ENCODE assay signal across 23 cellular contexts in genomic region chr17:46036491-46036890, GRCh38. TPM values are rescaled to one million over a fixed set of nuclear protein-coding genes. Genes with fewer than 3 reads are reported as not detected.
DNase-seq lines count a peak whose midpoint lies in the region; ATAC-seq and TF ChIP-seq lines count a peak whose summit lies in the region.
"Had no signal": no experiment of that assay in that cellular context is flagged by ENCODE, and none has a peak within 500 bp of the region (broad histone marks: within the 10 kb centered on the region; RNA-seq: fewer than 3 reads in every experiment).

No MANE protein-coding gene starts in this region.

- H3K4me1 ChIP-seq in KMS-11 (ENCODE audit: low read depth, poor library complexity, severe bottlenecking) (peaks cover 58% of the 10 kb centered on the region), prostate gland (replicated peaks) (peaks cover 3% of the 10 kb centered on the region)

- DNase-seq in activated naive CD4-positive, alpha-beta T cell treated with anti-CD3 and anti-CD28 coated beads, Interleukin-2, amount 10 ng/mL, durations not matched to agents 7 days and 5 days, result no peak
- no peak for DNase-seq in activated naive CD4-positive, alpha-beta T cell (lab: John Stamatoyannopoulos, UW)
- DNase-seq in endothelial cell (ENCODE audit: low spot score) (no peak), prostate gland (ENCODE audit: low spot score) (no peak)
- DNase-seq in activated CD4-positive, alpha-beta T cell treated with anti-CD3 and anti-CD28 coated beads, Interleukin-2, amount 50 U/mL, for 48 hours, result no peak
- DNase-seq: AML-193; EL; H7; Karpas-422; NCI-H1417 treated with DMSO at 0.1 percent for 48 hours; NCI-H187; NCI-H2107; NCI-H69; NK-92 treated with Interleukin-12 subunit alpha and Interleukin-12 subunit beta, amount 100 ng/mL, for 24 hours; SHP77 treated with DMSO at 0.1 percent for 48 hours had no signal

- CTCF ChIA-PET in activated naive CD4-positive, alpha-beta T cell treated with anti-CD3 and anti-CD28 coated beads, Interleukin-2, amount 10 ng/mL, durations not matched to agents 7 days and 5 days (lab: Charles Lee), result interaction anchor here (0.8 kb wide), 1 partner anchor 8 kb away, joined by 5 read pairs; no protein-coding TSS in a partner anchor

- H3K79me2 ChIP-seq in KMS-11 (ENCODE audit: insufficient read depth, low read depth), result no peaks in the 10 kb centered on the region

- 87% methylated on average over 6 of the region's 6 CpGs for WGBS in prostate gland

- intact Hi-C loops in prostate gland (cut with DNase I), result loop anchor here (5.0 kb wide), 1 partner anchor 176 kb away; no protein-coding TSS in a partner anchor

- H3K27ac ChIP-seq in KMS-11 (peak overlapping the region; percentile 62; the same call in 1 of the 2 replicates), prostate gland (no peak overlapping the region)
- H3K27ac ChIP-seq: RWPE1, SK-N-MC had no signal

- peaks cover 78% of the 10 kb centered on the region for H3K36me3 Mint-ChIP-seq in activated naive CD4-positive, alpha-beta T cell treated with anti-CD3 and anti-CD28 coated beads, Interleukin-2, amount 10 ng/mL, durations not matched to agents 7 days and 5 days
- H3K36me3 Mint-ChIP-seq in endothelial cell (ENCODE audit: low read depth, unreplicated experiment), result peaks cover 63% of the 10 kb centered on the region
- H3K36me3 Mint-ChIP-seq in stimulated activated memory B cell treated with anti-CD40 and anti-IgM and Interleukin-4, amounts not matched to agents 10 μg/mL and 1 μg/mL and 100 μg/mL, for 72 hours, result peaks cover 78% of the 10 kb centered on the region

- no peak overlapping the region for H3K9ac ChIP-seq in KMS-11

- H3K36me3 ChIP-seq in KMS-11 (ENCODE audit: insufficient read depth) (no peaks in the 10 kb centered on the region), prostate gland (peaks cover 14 to 33% of the 10 kb centered on the region in 2 donors)

- no peaks in the 10 kb centered on the region for H3K9me3 ChIP-seq in prostate gland

- no peaks in the 10 kb centered on the region for H3K27me3 Mint-ChIP-seq in activated naive CD4-positive, alpha-beta T cell treated with anti-CD3 and anti-CD28 coated beads, Interleukin-2, amount 10 ng/mL, durations not matched to agents 7 days and 5 days
- H3K27me3 Mint-ChIP-seq in endothelial cell (ENCODE audit: unreplicated experiment), result peaks cover 3% of the 10 kb centered on the region
- H3K27me3 Mint-ChIP-seq in stimulated activated memory B cell treated with anti-CD40 and anti-IgM and Interleukin-4, amounts not matched to agents 10 μg/mL and 1 μg/mL and 100 μg/mL, for 72 hours, result no peaks in the 10 kb centered on the region
- H3K27me3 Mint-ChIP-seq: IgD-negative memory B cell had no signal

- no peak overlapping the region for H3K4me3 Mint-ChIP-seq in activated naive CD4-positive, alpha-beta T cell treated with anti-CD3 and anti-CD28 coated beads, Interleukin-2, amount 10 ng/mL, durations not matched to agents 7 days and 5 days
- no peak overlapping the region for H3K4me3 Mint-ChIP-seq in endothelial cell (ENCODE audit: unreplicated experiment)
- H3K4me3 Mint-ChIP-seq in stimulated activated memory B cell treated with anti-CD40 and anti-IgM and Interleukin-4, amounts not matched to agents 10 μg/mL and 1 μg/mL and 100 μg/mL, for 72 hours, result no peak overlapping the region

- H3K27me3 ChIP-seq in KMS-11 (ENCODE audit: insufficient read depth, low read depth) (no peaks in the 10 kb centered on the region), prostate gland (replicated peaks; ENCODE audit: insufficient read depth) (no peaks in the 10 kb centered on the region)

- H3K4me1 Mint-ChIP-seq in activated naive CD4-positive, alpha-beta T cell treated with anti-CD3 and anti-CD28 coated beads, Interleukin-2, amount 10 ng/mL, durations not matched to agents 7 days and 5 days, result peaks cover 3% of the 10 kb centered on the region
- peaks cover 5% of the 10 kb centered on the region for H3K4me1 Mint-ChIP-seq in endothelial cell (ENCODE audit: unreplicated experiment)
- peaks cover 15% of the 10 kb centered on the region for H3K4me1 Mint-ChIP-seq in stimulated activated memory B cell treated with anti-CD40 and anti-IgM and Interleukin-4, amounts not matched to agents 10 μg/mL and 1 μg/mL and 100 μg/mL, for 72 hours

- peak overlapping the region; percentile 25 for H3K27ac Mint-ChIP-seq in activated naive CD4-positive, alpha-beta T cell treated with anti-CD3 and anti-CD28 coated beads, Interleukin-2, amount 10 ng/mL, durations not matched to agents 7 days and 5 days
- H3K27ac Mint-ChIP-seq in endothelial cell (ENCODE audit: unreplicated experiment), result peak overlapping the region; percentile 79
- H3K27ac Mint-ChIP-seq in stimulated activated memory B cell treated with anti-CD40 and anti-IgM and Interleukin-4, amounts not matched to agents 10 μg/mL and 1 μg/mL and 100 μg/mL, for 72 hours, result peak overlapping the region; percentile 88

- H4K20me1 ChIP-seq in KMS-11 (ENCODE audit: insufficient read depth), result no peaks in the 10 kb centered on the region

- H3K9me3 Mint-ChIP-seq in activated naive CD4-positive, alpha-beta T cell treated with anti-CD3 and anti-CD28 coated beads, Interleukin-2, amount 10 ng/mL, durations not matched to agents 7 days and 5 days, result no peaks in the 10 kb centered on the region
- H3K9me3 Mint-ChIP-seq in endothelial cell (ENCODE audit: unreplicated experiment), result no peaks in the 10 kb centered on the region
- H3K9me3 Mint-ChIP-seq in stimulated activated memory B cell treated with anti-CD40 and anti-IgM and Interleukin-4, amounts not matched to agents 10 μg/mL and 1 μg/mL and 100 μg/mL, for 72 hours, result no peaks in the 10 kb centered on the region
- H3K9me3 Mint-ChIP-seq: IgD-negative memory B cell had no signal

- no peak for TF ChIP-seq CTCF in KMS-11 (conservative IDR thresholded peaks at IDR 0.05; ENCODE audit: low read depth, low read length)
- no peak for TF ChIP-seq CTCF in endothelial cell (IDR thresholded peaks at IDR 0.05; ENCODE audit: unreplicated experiment)
- no peak for TF ChIP-seq CTCF in prostate gland (IDR thresholded peaks at IDR 0.05)

- no peak for TF ChIP-seq POLR2A in prostate gland (IDR thresholded peaks at IDR 0.05)

- no peak overlapping the region for H2AFZ ChIP-seq in KMS-11 (ENCODE audit: low read depth)

- ATAC-seq in stimulated activated memory B cell treated with anti-CD40 and anti-IgM and Interleukin-4, amounts not matched to agents 10 μg/mL and 1 μg/mL and 100 μg/mL, for 72 hours, result no peak

- H3K4me2 ChIP-seq in KMS-11, result peak overlapping the region; percentile 30; the same call in 1 of the 2 replicates

- no peak overlapping the region for H3K4me3 ChIP-seq in KMS-11 (IDR thresholded peaks at IDR 0.05; ENCODE audit: insufficient read depth, low read depth, low read length)
- no peak overlapping the region for H3K4me3 ChIP-seq in prostate gland
- H3K4me3 ChIP-seq: SK-N-MC had no signal

RNA-seq across cellular contexts. Expression of gene STH, which starts 37.4 kb away (rescaled TPM):
- total RNA-seq in endothelial cell (ENCODE audit: unreplicated experiment) (not detected), prostate gland (not detected)
- total RNA-seq: A172, H7, M059J, NCI-H460 had no signal

Comparison
In these comparisons a context has a peak if more than half of its experiments do, and no peak if none do; other contexts are left out.
1. H3K27ac Mint-ChIP-seq: peak in every context shown above with its lines; median percentile 88 in stimulated activated memory B cell treated with anti-CD40 and anti-IgM and Interleukin-4, amounts not matched to agents 10 μg/mL and 1 μg/mL and 100 μg/mL, for 72 hours; 79 in endothelial cell; 25 in activated naive CD4-positive, alpha-beta T cell treated with anti-CD3 and anti-CD28 coated beads, Interleukin-2, amount 10 ng/mL, durations not matched to agents 7 days and 5 days.